8 cellular contexts compared by ENCODE assay signal in the genomic region with DNA sequence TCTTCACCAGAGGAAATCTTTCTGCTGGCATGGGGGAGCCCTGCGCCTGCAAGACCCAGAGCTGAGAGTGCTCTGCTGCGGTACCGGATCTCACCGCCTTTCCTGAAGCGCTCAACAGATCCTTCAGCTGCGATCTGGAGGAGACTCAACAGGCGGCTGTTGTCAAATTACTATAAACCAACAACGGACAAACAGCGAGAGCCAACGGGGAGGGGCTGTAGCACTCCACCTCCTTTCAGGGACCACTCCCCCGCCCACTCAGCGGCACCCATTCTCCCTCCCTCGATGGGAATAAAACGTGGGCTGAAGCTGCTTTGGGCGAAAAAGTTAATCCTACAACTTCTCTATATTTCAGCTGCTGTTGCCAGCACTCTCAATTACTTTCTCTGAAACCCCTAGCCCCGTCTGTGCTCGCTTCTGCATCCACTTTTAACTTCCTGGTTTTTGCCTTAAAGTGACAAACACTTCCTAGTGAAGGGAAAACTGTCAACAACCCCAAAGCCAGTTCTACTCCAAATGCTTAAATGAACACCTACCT. TPM values are rescaled to one million over a fixed set of nuclear protein-coding genes. Genes with fewer than 3 reads are reported as not detected.
DNase-seq lines count a peak whose midpoint lies in the region; ATAC-seq, FAIRE-seq and TF ChIP-seq lines count a peak whose summit lies in the region.

A gene with protein sequence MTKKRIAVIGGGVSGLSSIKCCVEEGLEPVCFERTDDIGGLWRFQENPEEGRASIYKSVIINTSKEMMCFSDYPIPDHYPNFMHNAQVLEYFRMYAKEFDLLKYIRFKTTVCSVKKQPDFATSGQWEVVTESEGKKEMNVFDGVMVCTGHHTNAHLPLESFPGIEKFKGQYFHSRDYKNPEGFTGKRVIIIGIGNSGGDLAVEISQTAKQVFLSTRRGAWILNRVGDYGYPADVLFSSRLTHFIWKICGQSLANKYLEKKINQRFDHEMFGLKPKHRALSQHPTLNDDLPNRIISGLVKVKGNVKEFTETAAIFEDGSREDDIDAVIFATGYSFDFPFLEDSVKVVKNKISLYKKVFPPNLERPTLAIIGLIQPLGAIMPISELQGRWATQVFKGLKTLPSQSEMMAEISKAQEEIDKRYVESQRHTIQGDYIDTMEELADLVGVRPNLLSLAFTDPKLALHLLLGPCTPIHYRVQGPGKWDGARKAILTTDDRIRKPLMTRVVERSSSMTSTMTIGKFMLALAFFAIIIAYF (minus strand): TSS at position 147 of the 538 bp plus-strand sequence. CDS start 310 bp downstream, outside the sequence.

- peak; percentile 77 for FAIRE-seq in endothelial cell of umbilical vein (lab: Jason Lieb, UNC)

- H3K9ac ChIP-seq in endothelial cell of umbilical vein (replicated peaks; ENCODE audit: extremely low read depth, insufficient read depth, low read length): peak within 1 kb of the TSS; percentile 66

- H3K4me2 ChIP-seq in endothelial cell of umbilical vein (ENCODE audit: insufficient read depth, low read length): peak within 1 kb of the TSS; percentile 73

- H3K27me3 ChIP-seq in endothelial cell of umbilical vein (ENCODE audit: control insufficient read depth in 2 of 2, insufficient read depth in 2 of 2, low read length in 2 of 2): peaks cover 2 to 4% of the 10 kb centered on the region in 2 experiments

- H3K4me3 Mint-ChIP-seq in HFFc6: peak within 1 kb of the TSS; percentile 93
- peak within 1 kb of the TSS; percentile 91 for H3K4me3 Mint-ChIP-seq in activated CD8-positive, alpha-beta memory T cell treated with anti-CD3 and anti-CD28 coated beads, Interleukin-2, amount 10 ng/mL, durations not matched to agents 7 days and 5 days
- peak within 1 kb of the TSS; percentile 82 for H3K4me3 Mint-ChIP-seq in mesothelial cell of epicardium

- intact Hi-C loops in endothelial cell of umbilical vein (cut with micrococcal nuclease): loop anchor here (1.0 kb wide), 2 partner anchors 17 to 53 kb away; a partner anchor contains a TSS

- no peaks in the 10 kb centered on the region for H4K20me1 ChIP-seq in endothelial cell of umbilical vein (replicated peaks; ENCODE audit: control insufficient read depth, extremely low read depth, insufficient read depth, low read length)

- CTCF ChIA-PET in activated CD8-positive, alpha-beta memory T cell treated with anti-CD3 and anti-CD28 coated beads, Interleukin-2, amount 10 ng/mL, durations not matched to agents 7 days and 5 days (lab: Charles Lee): interaction anchor here (4.1 kb wide), 1 partner anchor 17 kb away, joined by 39 read pairs; a partner anchor contains a TSS
- CTCF ChIA-PET in endothelial cell of umbilical vein (lab: Charles Lee): interaction anchor here (1.4 to 3.6 kb wide), 3 partner anchors 13 to 18 kb away, joined by 6 to 12 read pairs (median 6); a partner anchor contains a TSS

- H3K27me3 Mint-ChIP-seq in HFFc6 (ENCODE audit: insufficient read depth) (peaks cover 4% of the 10 kb centered on the region), mesothelial cell of epicardium (ENCODE audit: low read depth) (peaks cover 3% of the 10 kb centered on the region)
- H3K27me3 Mint-ChIP-seq in activated CD8-positive, alpha-beta memory T cell treated with anti-CD3 and anti-CD28 coated beads, Interleukin-2, amount 10 ng/mL, durations not matched to agents 7 days and 5 days: no peaks in the 10 kb centered on the region

- no peaks in the 10 kb centered on the region for H3K36me3 ChIP-seq in endothelial cell of umbilical vein (ENCODE audit: control insufficient read depth in 2 of 2, extremely low read depth in 1 of 2, insufficient read depth in 2 of 2, low read length in 2 of 2)

- no peaks in the 10 kb centered on the region for H3K9me3 Mint-ChIP-seq in HFFc6
- H3K9me3 Mint-ChIP-seq in activated CD8-positive, alpha-beta memory T cell treated with anti-CD3 and anti-CD28 coated beads, Interleukin-2, amount 10 ng/mL, durations not matched to agents 7 days and 5 days (ENCODE audit: low read depth): no peaks in the 10 kb centered on the region
- no peaks in the 10 kb centered on the region for H3K9me3 Mint-ChIP-seq in mesothelial cell of epicardium

- no peaks in the 10 kb centered on the region for H3K9me1 ChIP-seq in endothelial cell of umbilical vein (replicated peaks; ENCODE audit: control insufficient read depth, extremely low read depth, insufficient read depth, low read length)

- H2AFZ ChIP-seq in endothelial cell of umbilical vein (ENCODE audit: low read depth, low read length): peak within 1 kb of the TSS; percentile 82

- ATAC-seq in activated CD8-positive, alpha-beta memory T cell treated with anti-CD3 and anti-CD28 coated beads, Interleukin-2, amount 10 ng/mL, durations not matched to agents 7 days and 5 days: peak; percentile 96
- ATAC-seq in HG02571 (IDR thresholded peaks at IDR 0.05; ENCODE audit: unreplicated experiment): no peak

- POLR2A ChIA-PET in endothelial cell of umbilical vein (lab: Charles Lee): no interaction called here

- H3K27ac Mint-ChIP-seq in HFFc6: peak within 1 kb of the TSS; percentile 58
- peak within 1 kb of the TSS; percentile 75 for H3K27ac Mint-ChIP-seq in activated CD8-positive, alpha-beta memory T cell treated with anti-CD3 and anti-CD28 coated beads, Interleukin-2, amount 10 ng/mL, durations not matched to agents 7 days and 5 days
- H3K27ac Mint-ChIP-seq in mesothelial cell of epicardium: peak within 1 kb of the TSS; percentile 66

- H3K79me2 ChIP-seq in endothelial cell of umbilical vein (ENCODE audit: control insufficient read depth, insufficient read depth, low read length): no peaks in the 10 kb centered on the region

- no peak within 1 kb of the TSS for H3K27ac ChIP-seq in endothelial cell of umbilical vein (ENCODE audit: insufficient read depth, low read depth, low read length)

- no peaks in the 10 kb centered on the region for H3K36me3 Mint-ChIP-seq in HFFc6 (ENCODE audit: low read depth)
- H3K36me3 Mint-ChIP-seq in activated CD8-positive, alpha-beta memory T cell treated with anti-CD3 and anti-CD28 coated beads, Interleukin-2, amount 10 ng/mL, durations not matched to agents 7 days and 5 days: no peaks in the 10 kb centered on the region
- no peaks in the 10 kb centered on the region for H3K36me3 Mint-ChIP-seq in mesothelial cell of epicardium

- H3K9me3 ChIP-seq in endothelial cell of umbilical vein (replicated peaks; ENCODE audit: control insufficient read depth, insufficient read depth, low read length): no peaks in the 10 kb centered on the region

- no peak for TF ChIP-seq CTCF in HFFc6 (IDR thresholded peaks at IDR 0.05)
- TF ChIP-seq CTCF in endothelial cell of umbilical vein (IDR thresholded peaks at IDR 0.05; ENCODE audit: extremely low read depth in 1 of 2, insufficient read depth in 1 of 2, low read depth in 1 of 2, low read length in 2 of 2): no peak
- TF ChIP-seq CTCF in mesothelial cell of epicardium (IDR thresholded peaks at IDR 0.05; ENCODE audit: unreplicated experiment): no peak

- DNase-seq in GF-D8 (lab: John Stamatoyannopoulos, UW): peak; percentile 33
- DNase-seq in HFFc6: no peak
- DNase-seq in NCI-H345 (lab: John Stamatoyannopoulos, UW): peak; percentile 78
- DNase-seq in activated CD8-positive, alpha-beta memory T cell treated with anti-CD3 and anti-CD28 coated beads, Interleukin-2, amount 10 ng/mL, durations not matched to agents 7 days and 5 days: peak; percentile 72
- peak; percentile 57 for DNase-seq in endothelial cell of umbilical vein (ENCODE audit: low read depth, low spot score)
- peak in 1 of 2 experiments; percentile 47 for DNase-seq in mesothelial cell of epicardium (ENCODE audit: low spot score in 2 of 2, unreplicated experiment in 2 of 2)
- DNase-seq in stimulated activated CD8-positive, alpha-beta memory T cell treated with anti-CD3 and anti-CD28 coated beads, Interleukin-4, amount 100 ng/mL, for 1 hour (ENCODE audit: low read depth in 2 of 2, low spot score in 1 of 2): peak; percentile 9 to 17

- BruUV-seq in endothelial cell of umbilical vein (replicated peaks; lab: Mats Ljungman, UMichigan): no TSS peak

- dilution Hi-C loops in endothelial cell of umbilical vein (cut with MboI; ENCODE audit: extremely low pct_ligation_motif_present, low sequenced_read_pairs): no loop called here

- peaks cover 4% of the 10 kb centered on the region for H3K4me1 ChIP-seq in endothelial cell of umbilical vein (ENCODE audit: control insufficient read depth, extremely low read depth, insufficient read depth, low read length)

- no peak for TF ChIP-seq POLR2A in endothelial cell of umbilical vein (IDR thresholded peaks at IDR 0.05; ENCODE audit: low read depth, low read length)

- H3K4me1 Mint-ChIP-seq in HFFc6 (ENCODE audit: low read depth) (peaks cover 13% of the 10 kb centered on the region), mesothelial cell of epicardium (peaks cover 14% of the 10 kb centered on the region)
- H3K4me1 Mint-ChIP-seq in activated CD8-positive, alpha-beta memory T cell treated with anti-CD3 and anti-CD28 coated beads, Interleukin-2, amount 10 ng/mL, durations not matched to agents 7 days and 5 days: peaks cover 14% of the 10 kb centered on the region

- H3K4me3 ChIP-seq in endothelial cell of umbilical vein (replicated peaks in 1 of 3; ENCODE audit: insufficient read depth in 1 of 3, low read depth in 1 of 3, low read length in 3 of 3): peak within 1 kb of the TSS; percentile 55 to 91 (median 60)

TF ChIP-seq in endothelial cell of umbilical vein, 7 proteins besides CTCF, POLR2A, EP300 and RAD21 (continues in another document):
- TF ChIP-seq JUN (IDR thresholded peaks at IDR 0.05; ENCODE audit: borderline replicate concordance, insufficient read depth, insufficient read length, low read depth) (no peak), FOS (IDR thresholded peaks at IDR 0.05; ENCODE audit: borderline replicate concordance, insufficient read depth, low read length) (no peak), GATA2 (IDR thresholded peaks at IDR 0.05; ENCODE audit: insufficient read depth, insufficient read length, low read depth, low read length) (no peak), MYC (IDR thresholded peaks at IDR 0.05; ENCODE audit: low read depth, low read length) (no peak), EZH2 (IDR thresholded peaks at IDR 0.05; ENCODE audit: borderline replicate concordance, low read depth, low read length, severe bottlenecking) (no peak)

RNA-seq across cellular contexts. Expression of the gene that starts here (rescaled TPM):
- under 1 TPM in 5 of 6 experiments, not detected in 1; 0.21 to 0.53 (median 0.31) TPM for total RNA-seq in HFFc6 (2021; fragmentation: NEBNext Ultra II Directional; extraction: Animal tissue kit (Norgen Biotek cat#: 25700))
- total RNA-seq in activated CD8-positive, alpha-beta memory T cell treated with anti-CD3 and anti-CD28 coated beads, Interleukin-2, amount 10 ng/mL, durations not matched to agents 7 days and 5 days: under 1 TPM; 0.66 to 0.96 TPM
- 0.60 and 1.3 TPM in 2 replicates for total RNA-seq in endothelial cell of umbilical vein
- 0.43 and 0.48 TPM in 2 replicates for polyA plus RNA-seq in endothelial cell of umbilical vein
- 0.18 and 0.23 TPM in 2 replicates for polyA plus RNA-seq in endothelial cell of umbilical vein (2011; cell fraction: cytosol; rRNA removed)
- 2.0 and 2.5 TPM in 2 replicates for polyA plus RNA-seq in endothelial cell of umbilical vein (2011; cell fraction: nucleus; rRNA removed)
- polyA plus RNA-seq in endothelial cell of umbilical vein (2012): 0.41 and 0.59 TPM in 2 replicates
- polyA minus RNA-seq in endothelial cell of umbilical vein: 0.73 and 1.0 TPM in 2 replicates
- not detected for polyA minus RNA-seq in endothelial cell of umbilical vein (2011; cell fraction: cytosol; rRNA and poly(A)+ RNA removed)
- 0.58 and 1.1 TPM in 2 replicates for polyA minus RNA-seq in endothelial cell of umbilical vein (2011; cell fraction: nucleus; rRNA and poly(A)+ RNA removed)
- total RNA-seq in mesothelial cell of epicardium: 0.73 to 1.7 TPM (median 0.97 TPM) in 3 replicates

Comparison
In these comparisons a context has a peak if more than half of its experiments do, and no peak if none do; other contexts are left out.
1. Peak in DNase-seq and ATAC-seq in activated CD8-positive, alpha-beta memory T cell treated with anti-CD3 and anti-CD28 coated beads, Interleukin-2, amount 10 ng/mL, durations not matched to agents 7 days and 5 days; RNA of the gene not detected or under 1 TPM.